In genomic region chr3:197963019-197963637, GRCh38 we compare ENCODE assay signal across 38 cellular contexts.
"Had no signal": no experiment of that assay in that cellular context is flagged by ENCODE, and none has a peak within 500 bp of the region (broad histone marks: within the 10 kb centered on the region; RNA-seq: fewer than 3 reads in every experiment).

No MANE protein-coding gene starts in this region.

- ATAC-seq: activated CD8-positive, alpha-beta memory T cell treated with anti-CD3 and anti-CD28 coated beads, Interleukin-2, amount 10 ng/mL, durations not matched to agents 7 days and 5 days; activated naive CD4-positive, alpha-beta T cell treated with anti-CD3 and anti-CD28 coated beads, Interleukin-2, amount 50 U/mL, for 72 hours; activated T-helper 17 cell treated with anti-CD3 and anti-CD28 coated beads, Interleukin-2, amount 50 U/mL, for 72 hours; PC-3 had no signal

- DNase-seq: activated CD4-positive, alpha-beta memory T cell treated with anti-CD3 and anti-CD28 coated beads, Interleukin-2, amount 10 ng/mL, durations not matched to agents 7 days and 5 days; activated CD4-positive, alpha-beta T cell treated with anti-CD3 and anti-CD28 coated beads for 1 hour; activated CD4-positive, alpha-beta T cell treated with anti-CD3 and anti-CD28 coated beads for 48 hours; activated CD4-positive, CD25-positive, alpha-beta regulatory T cell; activated CD8-positive, alpha-beta memory T cell treated with anti-CD3 and anti-CD28 coated beads for 24 hours; activated CD8-positive, alpha-beta memory T cell treated with anti-CD3 and anti-CD28 coated beads, Interleukin-2, amount 10 ng/mL, durations not matched to agents 7 days and 5 days; activated CD8-positive, alpha-beta memory T cell treated with anti-CD3 and anti-CD28 coated beads, Interleukin-2, amount 50 U/mL, for 48 hours; activated effector memory CD4-positive, alpha-beta T cell treated with anti-CD3 and anti-CD28 coated beads, Interleukin-2, amount 50 U/mL, for 16 hours; activated naive CD4-positive, alpha-beta T cell; activated T-cell treated with anti-CD3 and anti-CD28 coated beads, Interleukin-2, amount 50 U/mL, for 48 hours; amniotic stem cell; aorta; Karpas-422; KBM-7; MG63; NCI-H1048; NCI-H1105 treated with DMSO at 0.1 percent for 48 hours; NCI-H1436; NCI-H1694; NCI-H1930; NCI-H2081 treated with DMSO at 0.1 percent for 48 hours; NCI-H226; NCI-H446 treated with DMSO at 0.1 percent for 48 hours; NCI-H524 treated with DMSO at 0.1 percent for 48 hours; NCI-H748 treated with DMSO at 0.1 percent for 48 hours; NK-92 treated with Interleukin-12 subunit alpha and Interleukin-12 subunit beta, amount 100 ng/mL, for 24 hours; PC-3; Peyer's patch; RPMI8226; SHP77 treated with DMSO at 0.1 percent for 48 hours; SW 1271; T1000; WERI-Rb-1 had no signal

- H3K27ac ChIP-seq: cardiac muscle cell, Peyer's patch, SJSA1, WERI-Rb-1 had no signal

- H3K4me3 Mint-ChIP-seq: activated CD4-positive, alpha-beta memory T cell treated with anti-CD3 and anti-CD28 coated beads, Interleukin-2, amount 10 ng/mL, durations not matched to agents 7 days and 5 days; activated CD8-positive, alpha-beta memory T cell treated with anti-CD3 and anti-CD28 coated beads, Interleukin-2, amount 10 ng/mL, durations not matched to agents 7 days and 5 days; central memory CD8-positive, alpha-beta T cell had no signal

- H3K4me3 ChIP-seq: cardiac muscle cell, MG63, Peyer's patch, SJSA1 had no signal

- H3K27me3 Mint-ChIP-seq: activated CD4-positive, alpha-beta memory T cell treated with anti-CD3 and anti-CD28 coated beads, Interleukin-2, amount 10 ng/mL, durations not matched to agents 7 days and 5 days; activated T-helper 17 cell treated with anti-CD3 and anti-CD28 coated beads, Interleukin-2, amount 50 U/mL, for 72 hours; central memory CD8-positive, alpha-beta T cell had no signal

- H3K27ac Mint-ChIP-seq: activated CD4-positive, alpha-beta memory T cell treated with anti-CD3 and anti-CD28 coated beads, Interleukin-2, amount 10 ng/mL, durations not matched to agents 7 days and 5 days; activated CD8-positive, alpha-beta memory T cell treated with anti-CD3 and anti-CD28 coated beads, Interleukin-2, amount 10 ng/mL, durations not matched to agents 7 days and 5 days; activated naive CD4-positive, alpha-beta T cell treated with anti-CD3 and anti-CD28 coated beads, Interleukin-2, amount 50 U/mL, for 72 hours; activated T-helper 17 cell treated with anti-CD3 and anti-CD28 coated beads, Interleukin-2, amount 50 U/mL, for 72 hours had no signal

- H3K36me3 ChIP-seq: cardiac muscle cell, MG63, Peyer's patch, SJSA1, WERI-Rb-1 had no signal

- H3K27me3 ChIP-seq: cardiac muscle cell, MG63, Peyer's patch, SJSA1 had no signal

- H3K9me3 Mint-ChIP-seq: activated T-helper 17 cell treated with anti-CD3 and anti-CD28 coated beads, Interleukin-2, amount 50 U/mL, for 72 hours had no signal
